ENCODE assay signal across 27 cellular contexts in the genomic region with DNA sequence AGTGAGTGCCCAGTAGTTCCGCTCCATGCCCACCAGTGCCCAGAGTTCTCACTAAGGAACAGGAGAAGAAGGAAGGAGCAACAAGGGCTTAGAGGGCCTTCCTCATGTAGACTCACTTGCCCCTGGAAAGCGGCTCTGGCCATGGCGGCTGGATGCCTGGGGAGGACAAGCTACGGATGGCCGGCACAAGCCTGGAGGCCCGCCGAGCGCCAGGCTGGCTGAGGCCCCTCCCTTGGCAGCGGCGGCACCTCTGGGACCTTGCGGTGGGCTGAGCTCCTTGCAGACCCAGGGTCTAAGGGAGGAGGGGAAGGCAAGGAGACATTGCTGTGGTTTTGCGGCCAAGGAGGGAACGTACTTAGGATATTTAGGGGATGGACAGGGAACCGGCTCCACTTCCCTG.
"Had no signal": no experiment of that assay in that cellular context is flagged by ENCODE, and none has a peak within 500 bp of the region (broad histone marks: within the 10 kb centered on the region; RNA-seq: fewer than 3 reads in every experiment).

No MANE protein-coding gene starts in this region.

- H3K27ac ChIP-seq: neural progenitor cell, neutrophil, pancreas, prostate gland, right lobe of liver, sigmoid colon, stomach, thoracic aorta, tibial artery, transverse colon, upper lobe of right lung, vagina had no signal

- H3K9me3 Mint-ChIP-seq: natural killer cell, nephron had no signal

- H3K36me3 ChIP-seq: neural progenitor cell, neutrophil, pancreas, prostate gland, right lobe of liver, sigmoid colon, stomach, thoracic aorta, tibial artery, transverse colon, upper lobe of right lung, vagina had no signal

- H3K4me3 ChIP-seq: neural progenitor cell, pancreas, prostate gland, right lobe of liver, sigmoid colon, stomach, thoracic aorta, tibial artery, transverse colon, upper lobe of right lung, vagina had no signal

- H3K4me3 Mint-ChIP-seq: naive thymus-derived CD4-positive, alpha-beta T cell; natural killer cell; nephron; neural progenitor cell; stimulated activated effector memory CD8-positive, alpha-beta T cell treated with anti-CD3 and anti-CD28 coated beads, Interleukin-12 subunit alpha, Interleukin-12 subunit beta, amount 100 ng/mL, for 72 hours; stimulated activated naive B cell treated with anti-CD40 and anti-IgM and Interleukin-4, amounts not matched to agents 10 μg/mL and 1 μg/mL and 100 μg/mL, for 72 hours; stimulated activated naive CD8-positive, alpha-beta T cell treated with anti-CD3 and anti-CD28 coated beads, Interleukin-15, Interleukin-2, amounts not matched to agents 100 ng/mL and 50 ng/mL, for 24 hours; type B pancreatic cell had no signal

- H3K36me3 Mint-ChIP-seq: naive thymus-derived CD4-positive, alpha-beta T cell; natural killer cell; neural progenitor cell; stimulated activated effector memory CD8-positive, alpha-beta T cell treated with anti-CD3 and anti-CD28 coated beads, Interleukin-12 subunit alpha, Interleukin-12 subunit beta, amount 100 ng/mL, for 72 hours; stimulated activated naive B cell treated with anti-CD40 and anti-IgM and Interleukin-4, amounts not matched to agents 10 μg/mL and 1 μg/mL and 100 μg/mL, for 72 hours; type B pancreatic cell had no signal

- H2AFZ ChIP-seq: neural progenitor cell had no signal

- H3K27ac Mint-ChIP-seq: naive thymus-derived CD4-positive, alpha-beta T cell; natural killer cell; nephron; neural progenitor cell; stimulated activated effector memory CD8-positive, alpha-beta T cell treated with anti-CD3 and anti-CD28 coated beads, Interleukin-12 subunit alpha, Interleukin-12 subunit beta, amount 100 ng/mL, for 72 hours; stimulated activated naive B cell treated with anti-CD40 and anti-IgM and Interleukin-4, amounts not matched to agents 10 μg/mL and 1 μg/mL and 100 μg/mL, for 72 hours; stimulated activated naive CD8-positive, alpha-beta T cell treated with anti-CD3 and anti-CD28 coated beads, Interleukin-15, Interleukin-2, amounts not matched to agents 100 ng/mL and 50 ng/mL, for 24 hours; type B pancreatic cell had no signal

- H3K27me3 ChIP-seq: neural progenitor cell, neutrophil, pancreas, right lobe of liver, sigmoid colon, stomach, tibial artery, transverse colon, upper lobe of right lung, vagina had no signal

- H3K4me2 ChIP-seq: neural progenitor cell had no signal

- H3K4me1 ChIP-seq: neural progenitor cell, pancreas, prostate gland, right lobe of liver, sigmoid colon, stomach, tibial artery, transverse colon, upper lobe of right lung, vagina had no signal

- ATAC-seq: naive thymus-derived CD4-positive, alpha-beta T cell; natural killer cell; pancreas; right cardiac atrium; right lobe of liver; stimulated activated effector memory CD8-positive, alpha-beta T cell treated with anti-CD3 and anti-CD28 coated beads, Interleukin-12 subunit alpha, Interleukin-12 subunit beta, amount 100 ng/mL, for 72 hours; stimulated activated naive B cell treated with anti-CD40 and anti-IgM and Interleukin-4, amounts not matched to agents 10 μg/mL and 1 μg/mL and 100 μg/mL, for 72 hours; upper lobe of right lung had no signal

- H3K27me3 Mint-ChIP-seq: stimulated activated naive CD8-positive, alpha-beta T cell treated with anti-CD3 and anti-CD28 coated beads, Interleukin-15, Interleukin-2, amounts not matched to agents 100 ng/mL and 50 ng/mL, for 24 hours had no signal

- FAIRE-seq: pancreas, small intestine had no signal

- H3K9me3 ChIP-seq: neutrophil, pancreas, prostate gland, right lobe of liver, sigmoid colon, thoracic aorta, tibial artery, transverse colon, upper lobe of right lung, vagina had no signal

- H3K4me1 Mint-ChIP-seq: naive thymus-derived CD4-positive, alpha-beta T cell; natural killer cell; nephron; neural progenitor cell; stimulated activated effector memory CD8-positive, alpha-beta T cell treated with anti-CD3 and anti-CD28 coated beads, Interleukin-12 subunit alpha, Interleukin-12 subunit beta, amount 100 ng/mL, for 72 hours; stimulated activated naive B cell treated with anti-CD40 and anti-IgM and Interleukin-4, amounts not matched to agents 10 μg/mL and 1 μg/mL and 100 μg/mL, for 72 hours had no signal

- H3K9ac ChIP-seq: neural progenitor cell had no signal

- DNase-seq: naive thymus-derived CD4-positive, alpha-beta T cell; natural killer cell; nucleus accumbens; pancreas; right cardiac atrium; right lobe of liver; sigmoid colon; small intestine; stimulated activated CD4-positive, alpha-beta T cell treated with anti-CD3 and anti-CD28 coated beads, Interleukin-15, amount 100 ng/mL, for 24 hours; stimulated activated CD4-positive, alpha-beta T cell treated with anti-CD3 and anti-CD28 coated beads, Interleukin-2, amount 100 ng/mL, for 24 hours; stimulated activated CD4-positive, alpha-beta T cell treated with anti-CD3 and anti-CD28 coated beads, Interleukin-2, amount 100 ng/mL, for 48 hours; stimulated activated CD4-positive, alpha-beta T cell treated with anti-CD3 and anti-CD28 coated beads, Interleukin-4, amount 100 ng/mL, for 24 hours; stimulated activated naive B cell treated with anti-CD40 and anti-IgM and Interleukin-4, amounts not matched to agents 10 μg/mL and 1 μg/mL and 100 μg/mL, for 72 hours; stimulated activated naive CD4-positive, alpha-beta T cell treated with Interleukin-2 at 50 U/mL for 16 hours; stomach; tibial artery; transverse colon; upper lobe of right lung had no signal
